ENCODE assay signal across 9 cellular contexts in the genomic region with DNA sequence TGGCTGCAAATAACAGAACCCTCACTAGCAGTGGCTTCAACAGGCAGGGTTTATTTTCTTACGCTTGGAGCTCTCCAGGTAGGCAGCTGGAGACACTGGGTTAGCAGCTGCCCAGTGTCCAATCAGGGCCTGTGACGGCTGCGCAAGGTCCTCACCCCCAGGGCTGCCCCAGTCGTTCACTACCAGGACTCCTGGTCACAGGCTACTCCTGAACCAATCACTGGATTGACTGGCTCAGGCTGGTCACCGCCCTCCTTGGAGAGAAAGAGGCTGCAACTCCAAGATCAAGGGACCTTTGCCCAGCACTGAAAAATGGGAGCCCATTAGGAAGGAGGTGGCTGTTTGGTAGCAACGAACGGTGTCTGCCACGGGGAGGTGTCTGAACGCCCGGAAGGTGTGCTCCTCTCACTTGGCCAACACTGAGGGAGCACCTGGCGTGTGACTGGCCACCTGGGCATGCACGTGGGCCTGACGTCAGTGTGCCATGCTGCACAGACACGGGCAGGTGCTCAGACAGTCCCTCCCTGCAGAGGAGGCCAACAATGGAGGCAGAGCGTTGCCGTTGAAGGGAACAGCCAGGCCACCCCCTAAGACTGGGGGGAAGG. TPM values are rescaled to one million over a fixed set of nuclear protein-coding genes. Genes with fewer than 3 reads are reported as not detected.
DNase-seq lines count a peak whose midpoint lies in the region; TF ChIP-seq lines count a peak whose summit lies in the region.
"Had no signal": no experiment of that assay in that cellular context is flagged by ENCODE, and none has a peak within 500 bp of the region (broad histone marks: within the 10 kb centered on the region; RNA-seq: fewer than 3 reads in every experiment).

No MANE protein-coding gene starts in this region.

- H3K27ac ChIP-seq in suprapubic skin: peak overlapping the region; percentile 67

- H3K4me1 ChIP-seq in suprapubic skin: peaks cover 52% of the 10 kb centered on the region

- DNase-seq in activated naive CD4-positive, alpha-beta T cell treated with anti-CD3 and anti-CD28 coated beads, Interleukin-2, amount 10 ng/mL, durations not matched to agents 7 days and 5 days: no peak
- DNase-seq in activated naive CD4-positive, alpha-beta T cell (lab: John Stamatoyannopoulos, UW): no peak
- DNase-seq in NCI-H774 (lab: John Stamatoyannopoulos, UW) (peak; percentile 72), epithelial cell of esophagus (ENCODE audit: low read depth) (peak; percentile 70), suprapubic skin (ENCODE audit: low spot score in 2 of 2) (peak in 1 of 2 donors; percentile 66), UCSD-AML1 (lab: John Stamatoyannopoulos, UW; ENCODE audit: unreplicated experiment) (no peak), putamen (ENCODE audit: low spot score) (no peak)
- DNase-seq in stimulated activated CD8-positive, alpha-beta memory T cell treated with anti-CD3 and anti-CD28 coated beads, Interleukin-4, amount 100 ng/mL, for 48 hours: no peak
- DNase-seq: foreskin melanocyte had no signal

- H3K36me3 ChIP-seq in suprapubic skin: peaks cover 12% of the 10 kb centered on the region

- WGBS in suprapubic skin: 35% methylated on average over 6 of the region's 16 CpGs

- H3K4me3 ChIP-seq in epithelial cell of esophagus (ENCODE audit: low read length): no peak overlapping the region
- H3K4me3 ChIP-seq in suprapubic skin: peak overlapping the region; percentile 38

- no peak for TF ChIP-seq POLR2A in suprapubic skin (IDR thresholded peaks at IDR 0.05)

- peak overlapping the region; percentile 85 for H3K4me3 Mint-ChIP-seq in activated naive CD4-positive, alpha-beta T cell treated with anti-CD3 and anti-CD28 coated beads, Interleukin-2, amount 10 ng/mL, durations not matched to agents 7 days and 5 days

- no peaks in the 10 kb centered on the region for H3K9me3 Mint-ChIP-seq in activated naive CD4-positive, alpha-beta T cell treated with anti-CD3 and anti-CD28 coated beads, Interleukin-2, amount 10 ng/mL, durations not matched to agents 7 days and 5 days

- no peaks in the 10 kb centered on the region for H3K9me3 ChIP-seq in suprapubic skin

- H3K27me3 ChIP-seq in suprapubic skin: no peaks in the 10 kb centered on the region

- TF ChIP-seq EP300 in suprapubic skin (IDR thresholded peaks at IDR 0.05): no peak

- peak; percentile 19 for TF ChIP-seq CTCF in epithelial cell of esophagus (IDR thresholded peaks at IDR 0.05; ENCODE audit: insufficient read depth, low read depth, low read length, missing control alignments)
- no peak for TF ChIP-seq CTCF in suprapubic skin (IDR thresholded peaks at IDR 0.05)

- peak overlapping the region; percentile 100 for H3K27ac Mint-ChIP-seq in activated naive CD4-positive, alpha-beta T cell treated with anti-CD3 and anti-CD28 coated beads, Interleukin-2, amount 10 ng/mL, durations not matched to agents 7 days and 5 days

- no peaks in the 10 kb centered on the region for H3K27me3 Mint-ChIP-seq in activated naive CD4-positive, alpha-beta T cell treated with anti-CD3 and anti-CD28 coated beads, Interleukin-2, amount 10 ng/mL, durations not matched to agents 7 days and 5 days

- peaks cover 7% of the 10 kb centered on the region for H3K36me3 Mint-ChIP-seq in activated naive CD4-positive, alpha-beta T cell treated with anti-CD3 and anti-CD28 coated beads, Interleukin-2, amount 10 ng/mL, durations not matched to agents 7 days and 5 days

- H3K4me1 Mint-ChIP-seq in activated naive CD4-positive, alpha-beta T cell treated with anti-CD3 and anti-CD28 coated beads, Interleukin-2, amount 10 ng/mL, durations not matched to agents 7 days and 5 days: peaks cover 54% of the 10 kb centered on the region

- CTCF ChIA-PET in activated naive CD4-positive, alpha-beta T cell treated with anti-CD3 and anti-CD28 coated beads, Interleukin-2, amount 10 ng/mL, durations not matched to agents 7 days and 5 days (lab: Charles Lee): interaction anchor here (2.2 to 3.7 kb wide), 3 partner anchors 69 to 95 kb away, joined by 6 to 46 read pairs (median 14); a partner anchor contains a TSS

RNA-seq across cellular contexts. Expression of a gene that starts 5.1 kb away (rescaled TPM):
- total RNA-seq in suprapubic skin: 10 to 100 TPM; 37.0 to 51.3 (median 42.2) TPM

RNA-seq across cellular contexts. Expression of a gene that starts 22.2 kb away (rescaled TPM):
- 1 to 10 TPM; 2.6 to 4.4 (median 3.7) TPM for total RNA-seq in suprapubic skin

RNA-seq across cellular contexts. Expression of a gene that starts 40.2 kb away (rescaled TPM):
- total RNA-seq in suprapubic skin: 10 to 100 TPM; 43.0 to 86.5 (median 73.0) TPM

RNA-seq across cellular contexts. Expression of a gene that starts 44.6 kb away (rescaled TPM):
- total RNA-seq in suprapubic skin: 10 to 100 TPM; 12.7 to 46.6 (median 19.2) TPM

RNA-seq across cellular contexts. Expression of a gene that starts 49.8 kb away (rescaled TPM):
- total RNA-seq in suprapubic skin: 10 to 100 TPM in 2 of 4 donors, 1 to 10 TPM in 2; 2.9 to 15.9 (median 9.5) TPM

Comparison
In these comparisons a context has a peak if more than half of its experiments do, and no peak if none do; other contexts are left out.
1. DNase-seq: peak in NCI-H774 (single experiment) and epithelial cell of esophagus (single experiment); none in activated naive CD4-positive, alpha-beta T cell treated with anti-CD3 and anti-CD28 coated beads, Interleukin-2, amount 10 ng/mL, durations not matched to agents 7 days and 5 days (single experiment), activated naive CD4-positive, alpha-beta T cell (0 of 4), UCSD-AML1 (single experiment), putamen (single experiment) and stimulated activated CD8-positive, alpha-beta memory T cell treated with anti-CD3 and anti-CD28 coated beads, Interleukin-4, amount 100 ng/mL, for 48 hours (single experiment).